7 cellular contexts compared by ENCODE assay signal in the genomic region with DNA sequence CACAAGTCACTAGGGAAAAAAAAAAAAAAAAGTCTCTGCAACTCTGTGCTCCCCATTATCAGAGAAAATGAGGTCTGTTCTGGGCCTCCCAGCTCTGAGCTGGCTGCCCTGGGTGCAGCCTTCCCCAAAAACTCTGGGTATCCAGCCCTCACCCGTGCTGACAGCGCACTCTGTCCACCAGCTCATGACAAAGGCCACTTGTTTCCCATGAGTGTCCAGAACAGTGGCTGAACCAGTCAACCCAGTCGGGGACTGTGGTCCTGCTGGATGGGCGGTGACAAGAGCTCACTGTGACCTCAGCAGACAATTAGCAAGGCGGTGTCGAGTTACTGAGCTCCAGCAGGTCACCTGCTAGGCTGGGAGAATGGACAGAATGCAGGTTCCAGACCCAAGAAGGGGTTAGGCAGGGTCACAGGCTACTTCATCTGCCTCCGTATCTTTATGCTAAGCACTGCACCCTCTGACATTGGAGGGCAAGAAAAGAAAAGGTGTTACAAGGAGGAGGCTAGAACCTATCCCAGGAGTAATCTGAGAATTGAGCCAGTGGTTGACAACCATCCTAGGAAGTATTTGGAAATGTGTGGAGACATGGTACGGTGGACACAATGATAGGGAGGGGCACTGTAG. TPM values are rescaled to one million over a fixed set of nuclear protein-coding genes. Genes with fewer than 3 reads are reported as not detected.
DNase-seq lines count a peak whose midpoint lies in the region; ATAC-seq and TF ChIP-seq lines count a peak whose summit lies in the region.

No MANE protein-coding gene starts in this region.

- TF ChIP-seq EP300 in tibial nerve (IDR thresholded peaks at IDR 0.05), result peak in 1 of 2 donors; percentile 44

- peaks cover 8% of the 10 kb centered on the region for H3K4me1 ChIP-seq in colonic mucosa
- peaks cover 0 to 51% (median 15%) of the 10 kb centered on the region in 4 donors for H3K4me1 ChIP-seq in right lobe of liver
- peaks cover 0 to 59% (median 30%) of the 10 kb centered on the region in 4 donors for H3K4me1 ChIP-seq in tibial nerve

- 89% methylated on average over 1 of the region's 8 CpGs for WGBS in right lobe of liver (ENCODE audit: insufficient coverage, low coverage, low lambda C conversion rate, missing lambda C conversion rate)
- WGBS in tibial nerve, 2 donors, result 44 to 59% methylated on average over 8 of the region's 8 CpGs

- DNase-seq in NCI-H2029 treated with DMSO at 0.1 percent for 48 hours (lab: John Stamatoyannopoulos, UW), result peak; percentile 28
- peak; percentile 80 for DNase-seq in colonic mucosa
- peak in 1 of 3 donors; percentile 51 for DNase-seq in right lobe of liver
- DNase-seq in tibial nerve (ENCODE audit: low spot score in 2 of 2), result no peak
- no peak for DNase-seq in stimulated activated CD4-positive, alpha-beta T cell treated with anti-CD3 and anti-CD28 coated beads, Interleukin-2, amount 100 ng/mL, for 24 hours
- no peak for DNase-seq in hepatic stellate cell (ENCODE audit: low spot score)

- H3K4me3 ChIP-seq in colonic mucosa (no peak overlapping the region), right lobe of liver (no peak overlapping the region), tibial nerve (no peak overlapping the region)

- no peak overlapping the region for H3K9ac ChIP-seq in colonic mucosa (ENCODE audit: low read depth in 2 of 2, low read length in 2 of 2)

- ATAC-seq in right lobe of liver (peak; percentile 9 to 37 (median 30)), HG02970 (IDR thresholded peaks at IDR 0.05; ENCODE audit: low FRiP score, unreplicated experiment) (no peak)

- H3K9me3 ChIP-seq in colonic mucosa (no peaks in the 10 kb centered on the region), right lobe of liver (no peaks in the 10 kb centered on the region), tibial nerve (no peaks in the 10 kb centered on the region)

- no peaks in the 10 kb centered on the region for H3K36me3 ChIP-seq in colonic mucosa
- no peaks in the 10 kb centered on the region for H3K36me3 ChIP-seq in right lobe of liver
- H3K36me3 ChIP-seq in tibial nerve, result no peaks in the 10 kb centered on the region

- TF ChIP-seq CTCF in colonic mucosa (IDR thresholded peaks at IDR 0.05) (no peak), right lobe of liver (IDR thresholded peaks at IDR 0.05) (no peak), tibial nerve (IDR thresholded peaks at IDR 0.05) (no peak)

- H3K27me3 ChIP-seq in colonic mucosa (no peaks in the 10 kb centered on the region), right lobe of liver (no peaks in the 10 kb centered on the region), tibial nerve (no peaks in the 10 kb centered on the region)

- intact Hi-C loops in colonic mucosa (cut with DNase I) (no loop called here), right lobe of liver (cut with DNase I) (no loop called here)

- TF ChIP-seq POLR2A in right lobe of liver (IDR thresholded peaks at IDR 0.05) (no peak), tibial nerve (IDR thresholded peaks at IDR 0.05) (no peak)

- no peak overlapping the region for H3K27ac ChIP-seq in colonic mucosa
- peak overlapping the region in 1 of 3 donors; percentile 24 for H3K27ac ChIP-seq in right lobe of liver
- peak overlapping the region; percentile 64 to 84 (median 72) for H3K27ac ChIP-seq in tibial nerve

RNA-seq across cellular contexts. Expression of a gene that starts 37.2 kb away (rescaled TPM):
- total RNA-seq in colonic mucosa (10 to 100 TPM; 26.1 to 47.5 TPM), right lobe of liver (1 to 10 TPM; 5.6 to 8.8 (median 7.6) TPM), tibial nerve (10 to 100 TPM; 33.0 to 47.7 (median 40.8) TPM)

Comparison
In these comparisons a context has a peak if more than half of its experiments do, and no peak if none do; other contexts are left out.
1. DNase-seq: peak in NCI-H2029 treated with DMSO at 0.1 percent for 48 hours (single experiment) and colonic mucosa (single experiment); none in tibial nerve (0 of 2), stimulated activated CD4-positive, alpha-beta T cell treated with anti-CD3 and anti-CD28 coated beads, Interleukin-2, amount 100 ng/mL, for 24 hours (0 of 2) and hepatic stellate cell (single experiment).